1 cellular context compared by ENCODE assay signal in genomic region chr17:79845601-79845949, GRCh38.
A peak's percentile ranks its signal among the peaks of the same experiment; 100 is the strongest.
TF ChIP-seq lines count a peak whose summit lies in the region.

No MANE protein-coding gene starts in this region.

TF ChIP-seq in K562, 482 proteins besides CTCF, POLR2A, EP300 and RAD21 (continued from another document and continues in another):
- TF ChIP-seq ZNF197 (CRISPR knock-in tag; IDR thresholded peaks at IDR 0.05; ENCODE audit: low read depth): no peak
- peak; percentile 27 for TF ChIP-seq BHLHE40 (IDR thresholded peaks at IDR 0.05; ENCODE audit: low read length)
- TF ChIP-seq, protein P1, sequence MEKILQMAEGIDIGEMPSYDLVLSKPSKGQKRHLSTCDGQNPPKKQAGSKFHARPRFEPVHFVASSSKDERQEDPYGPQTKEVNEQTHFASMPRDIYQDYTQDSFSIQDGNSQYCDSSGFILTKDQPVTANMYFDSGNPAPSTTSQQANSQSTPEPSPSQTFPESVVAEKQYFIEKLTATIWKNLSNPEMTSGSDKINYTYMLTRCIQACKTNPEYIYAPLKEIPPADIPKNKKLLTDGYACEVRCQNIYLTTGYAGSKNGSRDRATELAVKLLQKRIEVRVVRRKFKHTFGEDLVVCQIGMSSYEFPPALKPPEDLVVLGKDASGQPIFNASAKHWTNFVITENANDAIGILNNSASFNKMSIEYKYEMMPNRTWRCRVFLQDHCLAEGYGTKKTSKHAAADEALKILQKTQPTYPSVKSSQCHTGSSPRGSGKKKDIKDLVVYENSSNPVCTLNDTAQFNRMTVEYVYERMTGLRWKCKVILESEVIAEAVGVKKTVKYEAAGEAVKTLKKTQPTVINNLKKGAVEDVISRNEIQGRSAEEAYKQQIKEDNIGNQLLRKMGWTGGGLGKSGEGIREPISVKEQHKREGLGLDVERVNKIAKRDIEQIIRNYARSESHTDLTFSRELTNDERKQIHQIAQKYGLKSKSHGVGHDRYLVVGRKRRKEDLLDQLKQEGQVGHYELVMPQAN (IDR thresholded peaks at IDR 0.05; ENCODE audit: borderline replicate concordance): no peak
- TF ChIP-seq, protein P2, sequence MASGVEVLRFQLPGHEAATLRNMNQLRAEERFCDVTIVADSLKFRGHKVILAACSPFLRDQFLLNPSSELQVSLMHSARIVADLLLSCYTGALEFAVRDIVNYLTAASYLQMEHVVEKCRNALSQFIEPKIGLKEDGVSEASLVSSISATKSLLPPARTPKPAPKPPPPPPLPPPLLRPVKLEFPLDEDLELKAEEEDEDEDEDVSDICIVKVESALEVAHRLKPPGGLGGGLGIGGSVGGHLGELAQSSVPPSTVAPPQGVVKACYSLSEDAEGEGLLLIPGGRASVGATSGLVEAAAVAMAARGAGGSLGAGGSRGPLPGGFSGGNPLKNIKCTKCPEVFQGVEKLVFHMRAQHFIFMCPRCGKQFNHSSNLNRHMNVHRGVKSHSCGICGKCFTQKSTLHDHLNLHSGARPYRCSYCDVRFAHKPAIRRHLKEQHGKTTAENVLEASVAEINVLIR (CRISPR knock-in tag; IDR thresholded peaks at IDR 0.05): no peak
- TF ChIP-seq, protein P3, sequence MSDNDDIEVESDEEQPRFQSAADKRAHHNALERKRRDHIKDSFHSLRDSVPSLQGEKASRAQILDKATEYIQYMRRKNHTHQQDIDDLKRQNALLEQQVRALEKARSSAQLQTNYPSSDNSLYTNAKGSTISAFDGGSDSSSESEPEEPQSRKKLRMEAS (CRISPR knock-in tag; IDR thresholded peaks at IDR 0.05): peak; percentile 61
- TF ChIP-seq ZNF707 (CRISPR knock-in tag; conservative IDR thresholded peaks at IDR 0.05): no peak
- TF ChIP-seq PRPF4 (IDR thresholded peaks at IDR 0.05; ENCODE audit: insufficient read depth, low read depth, low read length, poor library complexity, severe bottlenecking): no peak
- TF ChIP-seq CTCFL (IDR thresholded peaks at IDR 0.05; ENCODE audit: borderline replicate concordance, insufficient read depth, low read depth, low read length, poor library complexity, severe bottlenecking): no peak
- no peak; the same call in 1 of the 2 replicates for TF ChIP-seq MTA2 (IDR thresholded peaks at IDR 0.05; ENCODE audit: low read depth)
- no peak for TF ChIP-seq FOXP1 (CRISPR knock-in tag; IDR thresholded peaks at IDR 0.05)
- no peak for TF ChIP-seq ETV1 (tag; conservative IDR thresholded peaks at IDR 0.05; ENCODE audit: low read depth)
- no peak for TF ChIP-seq NR1H2 (CRISPR knock-in tag; IDR thresholded peaks at IDR 0.05)
- TF ChIP-seq MNT (conservative IDR thresholded peaks at IDR 0.05): peak; percentile 31 to 41; a peak in 2 of 4 replicates
- no peak for TF ChIP-seq PML (IDR thresholded peaks at IDR 0.05; ENCODE audit: low read length)
- no peak for TF ChIP-seq SIN3B (IDR thresholded peaks at IDR 0.05; ENCODE audit: low read depth)
- TF ChIP-seq ZBTB7A (IDR thresholded peaks at IDR 0.05; ENCODE audit: borderline replicate concordance, control insufficient read depth, low read depth, low read length): peak; percentile 69; the same call in 1 of the 2 replicates
- TF ChIP-seq ZNF143 (CRISPR knock-in tag; IDR thresholded peaks at IDR 0.05): no peak
- no peak for TF ChIP-seq ZNF280B (CRISPR knock-in tag; IDR thresholded peaks at IDR 0.05)
- TF ChIP-seq SMARCE1 (IDR thresholded peaks at IDR 0.05): peak; percentile 59; the same call in 1 of the 2 replicates
- no peak for TF ChIP-seq UBTF (IDR thresholded peaks at IDR 0.05; ENCODE audit: borderline replicate concordance in 1 of 2, low read depth in 2 of 2, low read length in 2 of 2)
- peak; percentile 45 to 94; a peak in 3 of 4 replicates for TF ChIP-seq MAZ (CRISPR knock-in tag; conservative IDR thresholded peaks at IDR 0.05 in 1 of 2, IDR thresholded peaks at IDR 0.05 in 1 of 2)
- TF ChIP-seq ZNF785 (CRISPR knock-in tag; IDR thresholded peaks at IDR 0.05): no peak
- no peak for TF ChIP-seq ZNF586 (CRISPR knock-in tag; conservative IDR thresholded peaks at IDR 0.05)
- TF ChIP-seq, protein P4, sequence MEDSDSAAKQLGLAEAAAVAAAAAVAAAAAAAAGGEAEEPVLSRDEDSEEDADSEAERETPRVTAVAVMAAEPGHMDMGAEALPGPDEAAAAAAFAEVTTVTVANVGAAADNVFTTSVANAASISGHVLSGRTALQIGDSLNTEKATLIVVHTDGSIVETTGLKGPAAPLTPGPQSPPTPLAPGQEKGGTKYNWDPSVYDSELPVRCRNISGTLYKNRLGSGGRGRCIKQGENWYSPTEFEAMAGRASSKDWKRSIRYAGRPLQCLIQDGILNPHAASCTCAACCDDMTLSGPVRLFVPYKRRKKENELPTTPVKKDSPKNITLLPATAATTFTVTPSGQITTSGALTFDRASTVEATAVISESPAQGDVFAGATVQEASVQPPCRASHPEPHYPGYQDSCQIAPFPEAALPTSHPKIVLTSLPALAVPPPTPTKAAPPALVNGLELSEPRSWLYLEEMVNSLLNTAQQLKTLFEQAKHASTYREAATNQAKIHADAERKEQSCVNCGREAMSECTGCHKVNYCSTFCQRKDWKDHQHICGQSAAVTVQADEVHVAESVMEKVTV (CRISPR knock-in tag; IDR thresholded peaks at IDR 0.05): no peak
- no peak for TF ChIP-seq GTF2E2 (tag; IDR thresholded peaks at IDR 0.05)
- no peak for TF ChIP-seq NFATC3 (IDR thresholded peaks at IDR 0.05)
- TF ChIP-seq ZNF696 (CRISPR knock-in tag; conservative IDR thresholded peaks at IDR 0.05): no peak
- TF ChIP-seq CBX3 (IDR thresholded peaks at IDR 0.05; ENCODE audit: borderline replicate concordance in 1 of 2, low read length in 2 of 2): no peak
- TF ChIP-seq TSC22D4 (tag; IDR thresholded peaks at IDR 0.05): no peak
- no peak for TF ChIP-seq HIVEP1 (CRISPR knock-in tag; IDR thresholded peaks at IDR 0.05)
- no peak for TF ChIP-seq KHSRP (IDR thresholded peaks at IDR 0.05)
- peak; percentile 82; the same call in 1 of the 2 replicates for TF ChIP-seq CTBP1 (IDR thresholded peaks at IDR 0.05; ENCODE audit: borderline replicate concordance)
- TF ChIP-seq MYNN (IDR thresholded peaks at IDR 0.05): no peak
- no peak for TF ChIP-seq MYNN (CRISPR knock-in tag; IDR thresholded peaks at IDR 0.05)
- no peak for TF ChIP-seq PTBP1 (IDR thresholded peaks at IDR 0.05; ENCODE audit: low read depth, low read length)
- TF ChIP-seq NRF1 (conservative IDR thresholded peaks at IDR 0.05 in 1 of 2, IDR thresholded peaks at IDR 0.05 in 1 of 2): peak in 1 of 2 experiments; percentile 43; a peak in 1 of 4 replicates
- no peak for TF ChIP-seq NR2F6 (CRISPR knock-in tag; IDR thresholded peaks at IDR 0.05)
- no peak for TF ChIP-seq OTX1 (CRISPR knock-in tag; IDR thresholded peaks at IDR 0.05)
- no peak for TF ChIP-seq ZC3H8 (IDR thresholded peaks at IDR 0.05)
- TF ChIP-seq ZNF57 (CRISPR knock-in tag; IDR thresholded peaks at IDR 0.05): no peak
- TF ChIP-seq HMG20B (CRISPR knock-in tag; IDR thresholded peaks at IDR 0.05): no peak
- peak in 1 of 2 experiments; percentile 17 for TF ChIP-seq E2F6 (IDR thresholded peaks at IDR 0.05; ENCODE audit: borderline replicate concordance in 1 of 2, extremely low read depth in 1 of 2, insufficient read depth in 1 of 2, insufficient read length in 1 of 2, low read depth in 1 of 2, low read length in 1 of 2, poor library complexity in 1 of 2, severe bottlenecking in 1 of 2)
- no peak for TF ChIP-seq BCL6 (CRISPR knock-in tag; IDR thresholded peaks at IDR 0.05)
- no peak for TF ChIP-seq RFX5 (IDR thresholded peaks at IDR 0.05; ENCODE audit: low read depth, low read length)
- TF ChIP-seq SMAD1 (IDR thresholded peaks at IDR 0.05; ENCODE audit: low read depth, low read length, partially characterized antibody): no peak
- TF ChIP-seq HDAC3 (IDR thresholded peaks at IDR 0.05; ENCODE audit: borderline replicate concordance, partially characterized antibody): no peak
- peak; percentile 10; the same call in 1 of the 2 replicates for TF ChIP-seq BCOR (IDR thresholded peaks at IDR 0.05)
- TF ChIP-seq ZNF184 (CRISPR knock-in tag; IDR thresholded peaks at IDR 0.05): no peak
- no peak for TF ChIP-seq GABPA (tag; conservative IDR thresholded peaks at IDR 0.05; ENCODE audit: low read depth)
- no peak for TF ChIP-seq STAT5A (IDR thresholded peaks at IDR 0.05; ENCODE audit: borderline replicate concordance, low read length)
- no peak for TF ChIP-seq ZNF41 (CRISPR knock-in tag; conservative IDR thresholded peaks at IDR 0.05)
